In genomic region chr2:106175084-106175850, GRCh38 we compare ENCODE assay signal across 1 cellular context.
TF ChIP-seq lines count a peak whose summit lies in the region.

No MANE protein-coding gene starts in this region.

TF ChIP-seq in GM12878, 131 proteins besides CTCF, POLR2A, EP300 and RAD21:
- TF ChIP-seq MAX (IDR thresholded peaks at IDR 0.05; ENCODE audit: low read depth, low read length): no peak
- TF ChIP-seq USF1 (IDR thresholded peaks at IDR 0.05; ENCODE audit: borderline replicate concordance, extremely low read length, insufficient read depth, low read depth, low read length): peak; percentile 10
